In the genomic region with DNA sequence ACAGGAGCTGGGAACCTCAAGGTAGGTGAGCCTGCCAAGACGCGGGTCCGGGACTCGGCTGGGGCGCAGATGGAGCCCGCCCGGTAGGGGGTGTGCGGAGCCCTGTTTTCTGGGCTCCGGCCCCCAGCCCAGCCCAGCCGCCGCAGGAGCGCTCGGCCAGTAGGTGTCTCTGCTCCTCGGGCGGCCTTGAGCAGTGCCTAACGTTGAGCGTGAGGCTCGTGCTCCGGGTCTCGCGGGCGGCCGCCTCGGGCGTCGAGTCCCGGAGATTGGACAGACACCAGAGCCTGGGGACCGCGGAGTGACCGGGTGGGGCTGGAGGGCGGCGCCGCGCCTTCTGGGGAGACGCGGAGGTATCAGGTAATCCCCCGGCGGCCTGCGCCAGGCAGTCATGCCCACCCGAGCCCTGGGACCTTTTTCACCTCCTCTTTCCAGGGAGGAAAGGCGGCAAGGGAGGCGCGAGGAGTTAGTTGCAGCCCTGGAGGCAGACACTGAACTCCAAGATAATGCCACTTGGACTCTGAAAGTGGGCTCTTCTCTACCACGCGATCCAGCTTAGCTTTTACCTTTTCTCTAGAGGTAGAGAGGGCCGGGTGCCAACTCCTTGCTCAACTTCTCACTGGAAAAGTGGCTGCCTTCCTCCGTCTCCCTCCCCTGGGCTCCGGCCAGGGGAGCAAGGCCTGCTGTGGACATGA, we compare ENCODE assay signal across 9 cellular contexts. TPM values are rescaled to one million over a fixed set of nuclear protein-coding genes. Genes with fewer than 3 reads are reported as not detected.
DNase-seq lines count a peak whose midpoint lies in the region; ATAC-seq, FAIRE-seq and TF ChIP-seq lines count a peak whose summit lies in the region.
"Had no signal": no experiment of that assay in that cellular context is flagged by ENCODE, and none has a peak within 500 bp of the region (broad histone marks: within the 10 kb centered on the region; RNA-seq: fewer than 3 reads in every experiment).

No MANE protein-coding gene starts in this region.

- no peaks in the 10 kb centered on the region for H3F3A ChIP-seq in MM.1S (ENCODE audit: insufficient read depth, low read length)

- H3K9ac ChIP-seq in HCT116 (ENCODE audit: low read length) (peak overlapping the region; percentile 43), MM.1S (ENCODE audit: low read length) (no peak overlapping the region)

- H3K4me3 Mint-ChIP-seq in nephron progenitor cell = peak overlapping the region; percentile 22

- no TSS peak for BruUV-seq in HCT116 (replicated peaks; lab: Mats Ljungman, UMichigan)

- no peaks in the 10 kb centered on the region for H3K27me3 ChIP-seq in HCT116 (ENCODE audit: insufficient read depth, low read length)
- H3K27me3 ChIP-seq in MM.1S (replicated peaks; ENCODE audit: insufficient read depth, low read length) = no peaks in the 10 kb centered on the region; the same call in 1 of the 2 replicates
- H3K27me3 ChIP-seq in upper lobe of left lung = peaks cover 0 to 6% (median 0%) of the 10 kb centered on the region in 4 donors

- TF ChIP-seq POLR2A in HCT116 (IDR thresholded peaks at IDR 0.05; ENCODE audit: borderline replicate concordance, extremely low read depth, insufficient read depth, insufficient read length) (no peak), upper lobe of left lung (IDR thresholded peaks at IDR 0.05) (no peak)

- TF ChIP-seq EP300 in upper lobe of left lung (IDR thresholded peaks at IDR 0.05) = no peak

- H3K27ac Mint-ChIP-seq in nephron progenitor cell = no peak overlapping the region

- H3K4me1 ChIP-seq in HCT116 (ENCODE audit: control insufficient read depth in 1 of 2, insufficient read depth in 2 of 2, low read length in 2 of 2) = peaks cover 6 to 21% of the 10 kb centered on the region in 2 experiments; a peak in 3 of 4 replicates
- H3K4me1 ChIP-seq in MM.1S (ENCODE audit: low read length) = no peaks in the 10 kb centered on the region
- H3K4me1 ChIP-seq in upper lobe of left lung = peaks cover 3 to 13% (median 9%) of the 10 kb centered on the region in 4 donors

- intact Hi-C loops in HCT116 (cut with micrococcal nuclease) = loop anchor here (2.0 kb wide), 2 partner anchors 152 to 302 kb away; no protein-coding TSS in a partner anchor

- no peaks in the 10 kb centered on the region for H4K20me1 ChIP-seq in HCT116 (ENCODE audit: insufficient read depth)
- H4K20me1 ChIP-seq in MM.1S (ENCODE audit: insufficient read depth, low read length) = no peaks in the 10 kb centered on the region

- H3K36me3 ChIP-seq in HCT116 (ENCODE audit: control insufficient read depth in 1 of 2, insufficient read depth in 2 of 2, low read length in 2 of 2) (no peaks in the 10 kb centered on the region), MM.1S (replicated peaks; ENCODE audit: insufficient read depth, low read length) (no peaks in the 10 kb centered on the region), upper lobe of left lung (no peaks in the 10 kb centered on the region)

- ATAC-seq in HCT116 (peak; percentile 96), upper lobe of left lung (ENCODE audit: low FRiP score in 2 of 2) (peak; percentile 85 to 91)

- H3K79me2 ChIP-seq in HCT116 (ENCODE audit: insufficient read depth, low read length) (no peaks in the 10 kb centered on the region), MM.1S (ENCODE audit: low read length) (no peaks in the 10 kb centered on the region)

- peak; percentile 82 for DNase-seq in GM13976 (ENCODE audit: low spot score)
- peak; percentile 63 for DNase-seq in HCT116 (ENCODE audit: low read depth, low spot score)
- DNase-seq in MM.1S = peak; percentile 73
- DNase-seq in activated T-cell treated with anti-CD3 and anti-CD28 coated beads, Interleukin-2, amount 50 U/mL, for 1 hour = peak; percentile 48
- DNase-seq in fibroblast of the conjunctiva (ENCODE audit: low read depth) = peak; percentile 6
- DNase-seq in nephron progenitor cell = peak; percentile 87
- DNase-seq in upper lobe of left lung = peak; percentile 76 to 91
- no peak for DNase-seq in urothelium cell line (ENCODE audit: low spot score)

- H3K4me2 ChIP-seq in HCT116 (ENCODE audit: low read length) (peak overlapping the region; percentile 69), MM.1S (ENCODE audit: low read depth, low read length) (peak overlapping the region; percentile 54)

- H3K27me3 Mint-ChIP-seq in nephron progenitor cell (ENCODE audit: low read depth, poor library complexity) = peaks cover 26% of the 10 kb centered on the region

- RAD21 ChIA-PET in HCT116 (lab: Charles Lee; ENCODE audit: low non-redundant PET in 1 of 2, low total read pairs in 2 of 2, uncharacterized antibody in 2 of 2, unreplicated experiment in 2 of 2) = no interaction called here

- in situ Hi-C loops in GM13976 (cut with MboI; ENCODE audit: low sequenced_read_pairs, unreplicated experiment) = no loop called here

- peak; percentile 84 for TF ChIP-seq RAD21 in HCT116 (IDR thresholded peaks at IDR 0.05; ENCODE audit: low read depth)

- H3K9me3 Mint-ChIP-seq in nephron progenitor cell = no peaks in the 10 kb centered on the region

- H3K9me2 ChIP-seq in HCT116 (ENCODE audit: insufficient read depth) = no peaks in the 10 kb centered on the region
- no peaks in the 10 kb centered on the region for H3K9me2 ChIP-seq in MM.1S (replicated peaks; ENCODE audit: insufficient read depth, low read length)

- no peaks in the 10 kb centered on the region for H3K36me3 Mint-ChIP-seq in nephron progenitor cell (ENCODE audit: low read depth)

- H3K4me1 Mint-ChIP-seq in nephron progenitor cell = peaks cover 5% of the 10 kb centered on the region

- CTCF ChIA-PET in HCT116 (lab: Charles Lee) = interaction anchor here (0.8 to 9.5 kb wide), 9 partner anchors 8 to 180 kb away, joined by 3 to 175 read pairs (median 4); partner anchors contain the start of gene PLRG1

- POLR2A ChIA-PET in HCT116 (lab: Charles Lee) = interaction anchor here (1.5 kb wide), 1 partner anchor 77 kb away, joined by 3 read pairs; the partner anchor contains the start of gene PLRG1

- FAIRE-seq in urothelium cell line (lab: Jason Lieb, UNC) = no peak

- TF ChIP-seq CTCF in GM13976 (IDR thresholded peaks at IDR 0.05; ENCODE audit: borderline replicate concordance, control extremely low read depth, extremely low read depth, insufficient read depth, missing control alignments) (peak; percentile 72), HCT116 (IDR thresholded peaks at IDR 0.05 in 2 of 3, conservative IDR thresholded peaks at IDR 0.05 in 1 of 3; ENCODE audit: borderline replicate concordance in 1 of 3, insufficient read depth in 1 of 3, low read depth in 2 of 3, low read length in 2 of 3) (peak; percentile 77 to 98 (median 77)), MM.1S (IDR thresholded peaks at IDR 0.05; ENCODE audit: low read length) (peak; percentile 74), nephron progenitor cell (IDR thresholded peaks at IDR 0.05) (peak; percentile 70), upper lobe of left lung (IDR thresholded peaks at IDR 0.05) (peak in 4 of 6 experiments; percentile 40 to 63 (median 51))

- H2AFZ ChIP-seq in HCT116 (ENCODE audit: low read depth, low read length, poor library complexity, severe bottlenecking) (peak overlapping the region; percentile 78), MM.1S (ENCODE audit: low read length) (peak overlapping the region; percentile 27; the same call in 1 of the 2 replicates)

- H3K27ac ChIP-seq in HCT116 (ENCODE audit: low read depth, low read length) (no peak overlapping the region; the same call in 1 of the 2 replicates), MM.1S (ENCODE audit: low read length) (no peak overlapping the region), upper lobe of left lung (peak overlapping the region in 1 of 4 donors; percentile 46)
- H3K27ac ChIP-seq: epithelial cell of prostate had no signal

- H3K4me3 ChIP-seq in HCT116 (replicated peaks in 1 of 2; ENCODE audit: low read depth in 1 of 2, low read length in 2 of 2) = peak overlapping the region; percentile 37 to 52
- peak overlapping the region; percentile 31 for H3K4me3 ChIP-seq in MM.1S (ENCODE audit: low read length)
- peak overlapping the region in 3 of 4 donors; percentile 34 to 43 (median 41) for H3K4me3 ChIP-seq in upper lobe of left lung

- H3K9me3 ChIP-seq in HCT116 (ENCODE audit: control insufficient read depth in 1 of 2, insufficient read depth in 1 of 2, low read depth in 1 of 2, low read length in 2 of 2) (no peaks in the 10 kb centered on the region), MM.1S (replicated peaks; ENCODE audit: insufficient read depth, low read length) (no peaks in the 10 kb centered on the region), upper lobe of left lung (no peaks in the 10 kb centered on the region)

- WGBS in upper lobe of left lung, 2 donors = 5 to 19% methylated on average over 10 to 38 of the region's 48 CpGs

TF ChIP-seq in HCT116, 20 proteins besides CTCF, POLR2A, EP300 and RAD21 (continues in another document):
- TF ChIP-seq CBX3 (IDR thresholded peaks at IDR 0.05; ENCODE audit: low read depth) (peak; percentile 87; the same call in 1 of the 2 replicates), FOSL1 (IDR thresholded peaks at IDR 0.05; ENCODE audit: low read depth) (no peak), ZFX (IDR thresholded peaks at IDR 0.05) (no peak), TCF7L2 (IDR thresholded peaks at IDR 0.05; ENCODE audit: borderline replicate concordance, extremely low read depth, insufficient read depth, insufficient read length) (no peak), YY1 (IDR thresholded peaks at IDR 0.05; ENCODE audit: extremely low read depth, insufficient replicate concordance, low read depth, low read length) (peak; percentile 33), SIN3A (IDR thresholded peaks at IDR 0.05; ENCODE audit: low read depth) (no peak), ZNF274 (IDR thresholded peaks at IDR 0.05; ENCODE audit: low read depth, low read length) (no peak), POLR2AphosphoS5 (IDR thresholded peaks at IDR 0.05; ENCODE audit: low read depth, low read length) (peak; percentile 43; the same call in 1 of the 2 replicates), SRF (IDR thresholded peaks at IDR 0.05; ENCODE audit: low read depth) (no peak), EGR1 (IDR thresholded peaks at IDR 0.05; ENCODE audit: low read depth) (no peak), JUND (IDR thresholded peaks at IDR 0.05) (no peak), SP1 (IDR thresholded peaks at IDR 0.05; ENCODE audit: low read depth) (no peak), EZH2phosphoT487 (IDR thresholded peaks at IDR 0.05; ENCODE audit: borderline replicate concordance) (no peak)

RNA-seq across cellular contexts. Expression of gene FGG, which starts 14.5 kb away (rescaled TPM):
- total RNA-seq in HCT116 (2021; ENCODE audit: unreplicated experiment) (2.7 TPM), upper lobe of left lung (100 to 1,000 TPM in 2 of 6 donors, 1 to 10 TPM in 3, not detected in 1; 2.6 to 255 (median 9.9) TPM)
- 0.06 and 0.33 TPM in 2 replicates for polyA plus RNA-seq in HCT116 (2012)

RNA-seq across cellular contexts. Expression of gene FGA, which starts 36.4 kb away (rescaled TPM):
- total RNA-seq in HCT116 (2021; ENCODE audit: unreplicated experiment) (3.9 TPM), upper lobe of left lung (10 to 100 TPM in 2 of 6 donors, 1 to 10 TPM in 4; 1.0 to 30.7 (median 3.6) TPM)
- polyA plus RNA-seq in HCT116 (2012) = not detected in 2 replicates
